ENCODE assay signal across 1 cellular context in genomic region chr3:186382217-186382885, GRCh38.
TF ChIP-seq lines count a peak whose summit lies in the region.

No MANE protein-coding gene starts in this region.

TF ChIP-seq in SK-N-SH treated with all-trans-retinoic acid at 6 μM for 48 hours, 23 proteins besides CTCF, POLR2A, EP300 and RAD21 (continued from another document):
- TF ChIP-seq PPARA (CRISPR knock-in tag; IDR thresholded peaks at IDR 0.05; ENCODE audit: borderline replicate concordance) = no peak
- TF ChIP-seq GLIS3 (CRISPR knock-in tag; IDR thresholded peaks at IDR 0.05) = no peak
- TF ChIP-seq RARB (CRISPR knock-in tag; IDR thresholded peaks at IDR 0.05) = no peak
- TF ChIP-seq ZNF70 (CRISPR knock-in tag; IDR thresholded peaks at IDR 0.05) = no peak
